ENCODE assay signal across 1 cellular context in the genomic region with DNA sequence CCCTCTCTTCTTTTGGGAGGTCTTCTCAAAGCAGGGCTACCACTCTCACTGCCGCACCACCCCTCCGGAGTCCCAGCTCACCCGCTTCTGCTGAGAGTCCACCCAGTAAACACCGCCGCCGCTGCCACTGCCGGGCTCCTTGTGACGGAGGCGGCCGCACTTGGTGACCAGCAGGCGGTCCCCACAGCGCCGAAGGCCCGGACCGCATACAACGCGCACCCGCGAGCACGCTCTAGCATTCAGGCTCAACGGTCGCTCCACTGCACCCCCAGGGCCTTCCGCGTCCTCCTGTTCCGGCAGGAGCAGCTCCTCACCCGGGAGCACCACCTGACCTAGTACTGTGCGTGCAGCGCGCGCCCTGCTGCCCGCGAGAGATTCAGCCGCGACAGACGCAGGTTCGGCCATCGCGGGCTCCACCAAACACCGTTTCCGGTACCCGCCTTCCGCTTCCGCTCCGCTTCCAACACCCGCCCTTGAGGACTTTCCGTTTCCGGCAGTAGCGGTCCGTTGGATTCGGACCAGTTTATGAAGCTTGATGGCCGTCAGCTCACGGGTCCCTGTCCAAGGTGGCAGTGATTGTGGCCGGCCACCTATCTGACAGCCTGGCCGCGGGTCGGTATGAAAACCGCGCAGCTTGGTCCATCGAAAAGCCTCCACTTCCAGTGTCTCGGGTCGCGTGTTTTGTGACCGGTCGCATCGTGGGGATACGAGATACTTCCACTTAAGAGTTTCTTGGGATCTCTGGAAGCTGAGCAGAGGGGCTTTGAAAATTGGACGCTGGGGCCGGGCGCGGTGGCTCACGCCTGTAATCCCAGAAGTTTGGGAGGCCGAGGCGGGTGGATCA.
TF ChIP-seq lines count a peak whose summit lies in the region.

A gene (minus strand): TSS at position 425 of the 844 bp plus-strand sequence. CDS start 20 bp downstream, at position 405.

TF ChIP-seq in IMR-90, 13 proteins besides CTCF, POLR2A, EP300 and RAD21 (continued from another document):
- TF ChIP-seq SMC3 (IDR thresholded peaks at IDR 0.05; ENCODE audit: low read depth, low read length) (peak; percentile 12; the same call in 1 of the 2 replicates), MXI1 (IDR thresholded peaks at IDR 0.05; ENCODE audit: borderline replicate concordance, low read depth, low read length) (peak; percentile 26; the same call in 1 of the 2 replicates), MAFK (IDR thresholded peaks at IDR 0.05; ENCODE audit: low read depth, low read length) (no peak)
- TF ChIP-seq, protein P1, sequence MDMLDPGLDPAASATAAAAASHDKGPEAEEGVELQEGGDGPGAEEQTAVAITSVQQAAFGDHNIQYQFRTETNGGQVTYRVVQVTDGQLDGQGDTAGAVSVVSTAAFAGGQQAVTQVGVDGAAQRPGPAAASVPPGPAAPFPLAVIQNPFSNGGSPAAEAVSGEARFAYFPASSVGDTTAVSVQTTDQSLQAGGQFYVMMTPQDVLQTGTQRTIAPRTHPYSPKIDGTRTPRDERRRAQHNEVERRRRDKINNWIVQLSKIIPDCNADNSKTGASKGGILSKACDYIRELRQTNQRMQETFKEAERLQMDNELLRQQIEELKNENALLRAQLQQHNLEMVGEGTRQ (IDR thresholded peaks at IDR 0.05; ENCODE audit: low read depth, low read length): peak; percentile 63
